Comparison of ENCODE assay signal across 13 cellular contexts in the genomic region with DNA sequence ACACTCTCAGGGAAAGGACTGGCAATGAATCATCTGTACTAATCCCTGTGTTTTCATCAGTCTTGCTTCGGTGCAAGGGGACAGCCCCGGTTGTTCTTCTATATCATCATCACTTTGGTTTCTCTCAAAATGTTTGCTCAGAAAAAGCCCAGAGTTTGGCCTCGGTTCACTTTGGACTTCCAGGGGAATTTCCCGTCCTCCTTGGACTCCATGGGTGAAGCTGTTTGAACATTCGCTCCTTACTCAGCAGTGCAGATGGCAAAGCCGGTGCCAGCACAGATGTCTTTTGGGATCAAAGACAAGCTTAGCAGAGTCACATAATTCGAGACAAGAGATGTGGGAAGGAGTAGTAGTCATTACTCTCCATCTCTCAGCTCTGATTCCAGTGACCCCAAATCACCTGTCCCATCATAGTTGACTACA.
DNase-seq lines count a peak whose midpoint lies in the region; ATAC-seq, FAIRE-seq and TF ChIP-seq lines count a peak whose summit lies in the region.
"Had no signal": no experiment of that assay in that cellular context is flagged by ENCODE, and none has a peak within 500 bp of the region (broad histone marks: within the 10 kb centered on the region; RNA-seq: fewer than 3 reads in every experiment).

No MANE protein-coding gene starts in this region.

- no peak for ATAC-seq in GM18517 (IDR thresholded peaks at IDR 0.05; ENCODE audit: unreplicated experiment)

- FAIRE-seq in RCC 7860 (lab: Jason Lieb, UNC), result peak; percentile 57

- H3K4me3 ChIP-seq in fibroblast of villous mesenchyme (ENCODE audit: low read depth, low read length), result no peak overlapping the region
- H3K4me3 ChIP-seq: adrenal gland, thoracic aorta had no signal

- H3K27ac ChIP-seq in substantia nigra (ENCODE audit: low read depth, low read length, poor library complexity, severe bottlenecking), result no peak overlapping the region
- H3K27ac ChIP-seq: adrenal gland, thoracic aorta had no signal

- TF ChIP-seq CTCF in fibroblast of villous mesenchyme (IDR thresholded peaks at IDR 0.05; ENCODE audit: insufficient read depth, low read depth, low read length), result no peak

- DNase-seq in AG08395 (ENCODE audit: low spot score) (peak; percentile 45), DMS53 (lab: John Stamatoyannopoulos, UW) (peak; percentile 63), RCC 7860 (ENCODE audit: low spot score) (peak; percentile 76), fibroblast of villous mesenchyme (ENCODE audit: low read depth) (peak; percentile 30), NCI-H1092 treated with DMSO at 0.1 percent for 48 hours (lab: John Stamatoyannopoulos, UW) (no peak), NCI-H2029 (lab: John Stamatoyannopoulos, UW) (no peak), substantia nigra (lab: John Stamatoyannopoulos, UW) (no peak)
- DNase-seq: adrenal gland; KG1; NCI-H2081; NK-92 treated with Interleukin-12 subunit alpha and Interleukin-12 subunit beta, amount 100 ng/mL, for 24 hours had no signal

Comparison
In these comparisons a context has a peak if more than half of its experiments do, and no peak if none do; other contexts are left out.
1. DNase-seq: peak in AG08395 (single experiment), DMS53 (single experiment), RCC 7860 (single experiment) and fibroblast of villous mesenchyme (single experiment); none in NCI-H1092 treated with DMSO at 0.1 percent for 48 hours (single experiment), NCI-H2029 (single experiment) and substantia nigra (0 of 49).